In the genomic region with DNA sequence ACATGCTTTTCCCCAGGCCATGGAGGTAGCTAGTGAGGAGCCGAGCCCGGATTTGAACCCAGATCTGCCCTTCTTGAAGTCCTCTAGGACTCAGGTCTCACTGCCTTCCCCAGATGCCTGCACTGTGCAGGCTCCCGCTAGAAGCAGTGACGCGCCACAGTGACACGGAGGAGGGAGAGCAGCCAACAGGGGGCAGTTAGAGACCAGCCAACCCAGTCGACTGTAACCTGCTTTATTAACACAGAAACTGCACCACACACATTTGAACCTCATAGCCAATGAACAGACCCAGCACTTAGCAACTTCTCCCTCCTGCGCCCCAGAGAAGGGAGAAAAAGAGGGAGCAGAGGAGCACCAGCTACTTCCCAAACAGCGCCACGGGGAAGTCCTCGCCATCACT, we compare ENCODE assay signal across 12 cellular contexts. TPM values are rescaled to one million over a fixed set of nuclear protein-coding genes. Genes with fewer than 3 reads are reported as not detected.
A peak's percentile ranks its signal among the peaks of the same experiment; 100 is the strongest.
DNase-seq lines count a peak whose midpoint lies in the region; ATAC-seq and TF ChIP-seq lines count a peak whose summit lies in the region.
"Had no signal": no experiment of that assay in that cellular context is flagged by ENCODE, and none has a peak within 500 bp of the region (broad histone marks: within the 10 kb centered on the region; RNA-seq: fewer than 3 reads in every experiment).

No MANE protein-coding gene starts in this region.

- no peak overlapping the region for H3K14ac ChIP-seq in mesenchymal stem cell (ENCODE audit: low read length in 2 of 2)

- no peak overlapping the region for H3K27ac ChIP-seq in mesenchymal stem cell (ENCODE audit: low read length, poor library complexity, severe bottlenecking)
- H3K27ac ChIP-seq: tibial artery had no signal

- H3K9me3 ChIP-seq in mesenchymal stem cell (ENCODE audit: control insufficient read depth, low read length), result no peaks in the 10 kb centered on the region
- H3K9me3 ChIP-seq: tibial artery had no signal

- no peak overlapping the region for H4K91ac ChIP-seq in mesenchymal stem cell (ENCODE audit: low read length)

- H3K4me2 ChIP-seq in mesenchymal stem cell (ENCODE audit: low read length, poor library complexity, severe bottlenecking), result peak overlapping the region; percentile 17

- H3K36me3 ChIP-seq in mesenchymal stem cell (ENCODE audit: control insufficient read depth in 1 of 2, insufficient read depth in 2 of 2, low read depth in 1 of 2, low read length in 2 of 2), result no peaks in the 10 kb centered on the region

- H2BK5ac ChIP-seq in mesenchymal stem cell (ENCODE audit: low read depth, low read length, poor library complexity, severe bottlenecking), result no peak overlapping the region

- ATAC-seq in natural killer cell treated with Interleukin-12 subunit alpha and Interleukin-12 subunit beta and Interleukin-15 and Interleukin-18, amount 100 ng/mL, for 72 hours, result no peak
- no peak for ATAC-seq in GM21367 (IDR thresholded peaks at IDR 0.05; ENCODE audit: unreplicated experiment)

- peaks cover 20 to 48% of the 10 kb centered on the region in 2 experiments for H3K27me3 ChIP-seq in mesenchymal stem cell (ENCODE audit: control insufficient read depth in 1 of 2, insufficient read depth in 1 of 2, low read length in 2 of 2)
- H3K27me3 ChIP-seq: tibial artery had no signal

- peaks cover 27 to 29% of the 10 kb centered on the region in 2 donors for H3K4me1 Mint-ChIP-seq in natural killer cell treated with Interleukin-12 subunit alpha and Interleukin-12 subunit beta and Interleukin-15 and Interleukin-18, amount 100 ng/mL, for 72 hours (ENCODE audit: low read depth in 2 of 2)

- DNase-seq in DMS 273 (lab: John Stamatoyannopoulos, UW; ENCODE audit: unreplicated experiment), result peak; percentile 40
- DNase-seq in DMS 273 treated with DMSO at 0.1 percent for 48 hours (lab: John Stamatoyannopoulos, UW), result no peak
- DNase-seq in astrocyte of the cerebellum (ENCODE audit: low read depth), result no peak
- DNase-seq in mesenchymal stem cell, result peak; percentile 33
- DNase-seq in NCI-H526 treated with DMSO at 0.1 percent for 48 hours (lab: John Stamatoyannopoulos, UW), result no peak
- DNase-seq in natural killer cell treated with Interleukin-12 subunit alpha and Interleukin-12 subunit beta and Interleukin-15 and Interleukin-18, amount 100 ng/mL, for 72 hours (ENCODE audit: low spot score), result no peak
- DNase-seq: 8988T, activated B cell treated with CpG ODN at 0.5 μM for 24 hours, NCI-H510A treated with DMSO at 0.1 percent for 48 hours, tibial artery had no signal

- H2AFZ ChIP-seq in mesenchymal stem cell (ENCODE audit: low read depth, low read length), result no peak overlapping the region

- H4K8ac ChIP-seq in mesenchymal stem cell (ENCODE audit: low read length), result no peak overlapping the region

- 67% methylated on average over 11 of the region's 11 CpGs for WGBS in mesenchymal stem cell

- no peak overlapping the region for H3K4me3 ChIP-seq in astrocyte of the cerebellum (ENCODE audit: low read depth, low read length)
- H3K4me3 ChIP-seq in mesenchymal stem cell (ENCODE audit: insufficient read depth in 1 of 2, low read depth in 1 of 2, low read length in 2 of 2), result no peak overlapping the region
- H3K4me3 ChIP-seq: tibial artery had no signal

- peak overlapping the region in 1 of 2 donors; percentile 99 for H3K27ac Mint-ChIP-seq in natural killer cell treated with Interleukin-12 subunit alpha and Interleukin-12 subunit beta and Interleukin-15 and Interleukin-18, amount 100 ng/mL, for 72 hours
- H3K27ac Mint-ChIP-seq: activated B cell treated with CpG ODN at 0.5 μM for 24 hours had no signal

- H3K18ac ChIP-seq in mesenchymal stem cell (ENCODE audit: low read depth in 1 of 2, low read length in 2 of 2), result no peak overlapping the region

- no peak overlapping the region for H2BK15ac ChIP-seq in mesenchymal stem cell (ENCODE audit: low read depth, poor library complexity, severe bottlenecking)

- TF ChIP-seq RAD21 in Ishikawa (IDR thresholded peaks at IDR 0.05; ENCODE audit: low read depth), result peak; percentile 40

- no peak overlapping the region for H3K9ac ChIP-seq in mesenchymal stem cell (ENCODE audit: low read length)

- H2AK5ac ChIP-seq in mesenchymal stem cell (ENCODE audit: low read length, severe bottlenecking), result no peak overlapping the region

- no peak for TF ChIP-seq EP300 in Ishikawa (IDR thresholded peaks at IDR 0.05; ENCODE audit: borderline replicate concordance)

- no peaks in the 10 kb centered on the region for H3K27me3 Mint-ChIP-seq in natural killer cell treated with Interleukin-12 subunit alpha and Interleukin-12 subunit beta and Interleukin-15 and Interleukin-18, amount 100 ng/mL, for 72 hours
- H3K27me3 Mint-ChIP-seq: activated B cell treated with CpG ODN at 0.5 μM for 24 hours had no signal

- H3K23ac ChIP-seq in mesenchymal stem cell (ENCODE audit: low read length in 2 of 2), result no peak overlapping the region

- H2BK12ac ChIP-seq in mesenchymal stem cell (ENCODE audit: low read length in 2 of 2), result no peak overlapping the region

- H3K4ac ChIP-seq in mesenchymal stem cell (ENCODE audit: low read depth in 1 of 2, low read length in 2 of 2), result no peak overlapping the region

- H3K4me3 Mint-ChIP-seq in natural killer cell treated with Interleukin-12 subunit alpha and Interleukin-12 subunit beta and Interleukin-15 and Interleukin-18, amount 100 ng/mL, for 72 hours, result no peak overlapping the region
- H3K4me3 Mint-ChIP-seq: activated B cell treated with CpG ODN at 0.5 μM for 24 hours had no signal

- H3K79me1 ChIP-seq in mesenchymal stem cell (replicated peaks; ENCODE audit: low read length, poor library complexity, severe bottlenecking), result no peaks in the 10 kb centered on the region

- H2BK120ac ChIP-seq in mesenchymal stem cell (ENCODE audit: low read depth, low read length), result no peak overlapping the region

- H3K36me3 Mint-ChIP-seq in natural killer cell treated with Interleukin-12 subunit alpha and Interleukin-12 subunit beta and Interleukin-15 and Interleukin-18, amount 100 ng/mL, for 72 hours, result no peaks in the 10 kb centered on the region

- H3K4me1 ChIP-seq in mesenchymal stem cell (ENCODE audit: control insufficient read depth, insufficient read depth, low read depth, low read length), result no peaks in the 10 kb centered on the region
- H3K4me1 ChIP-seq: tibial artery had no signal

- TF ChIP-seq CTCF in astrocyte of the cerebellum (IDR thresholded peaks at IDR 0.05; ENCODE audit: low read depth, low read length, missing control alignments), result peak; percentile 7

- no peaks in the 10 kb centered on the region for H3K9me3 Mint-ChIP-seq in natural killer cell treated with Interleukin-12 subunit alpha and Interleukin-12 subunit beta and Interleukin-15 and Interleukin-18, amount 100 ng/mL, for 72 hours
- H3K9me3 Mint-ChIP-seq: activated B cell treated with CpG ODN at 0.5 μM for 24 hours had no signal

- in situ Hi-C loops in astrocyte of the cerebellum (cut with HindIII; ENCODE audit: low sequenced_read_pairs), result no loop called here

TF ChIP-seq in Ishikawa, 13 proteins besides CTCF, POLR2A, EP300 and RAD21 (continues in another document):
- TF ChIP-seq CREB1 (IDR thresholded peaks at IDR 0.05; ENCODE audit: low read depth), result no peak
- TF ChIP-seq EGR1 (IDR thresholded peaks at IDR 0.05), result no peak
- TF ChIP-seq ZBTB7A (IDR thresholded peaks at IDR 0.05; ENCODE audit: low read depth), result no peak
- no peak for TF ChIP-seq CEBPB (IDR thresholded peaks at IDR 0.05)
- no peak for TF ChIP-seq YY1 (IDR thresholded peaks at IDR 0.05; ENCODE audit: low read depth)
- TF ChIP-seq, protein P1, sequence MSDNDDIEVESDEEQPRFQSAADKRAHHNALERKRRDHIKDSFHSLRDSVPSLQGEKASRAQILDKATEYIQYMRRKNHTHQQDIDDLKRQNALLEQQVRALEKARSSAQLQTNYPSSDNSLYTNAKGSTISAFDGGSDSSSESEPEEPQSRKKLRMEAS (IDR thresholded peaks at IDR 0.05), result no peak
- TF ChIP-seq TAF1 (IDR thresholded peaks at IDR 0.05; ENCODE audit: low read depth), result no peak
- TF ChIP-seq, protein P2, sequence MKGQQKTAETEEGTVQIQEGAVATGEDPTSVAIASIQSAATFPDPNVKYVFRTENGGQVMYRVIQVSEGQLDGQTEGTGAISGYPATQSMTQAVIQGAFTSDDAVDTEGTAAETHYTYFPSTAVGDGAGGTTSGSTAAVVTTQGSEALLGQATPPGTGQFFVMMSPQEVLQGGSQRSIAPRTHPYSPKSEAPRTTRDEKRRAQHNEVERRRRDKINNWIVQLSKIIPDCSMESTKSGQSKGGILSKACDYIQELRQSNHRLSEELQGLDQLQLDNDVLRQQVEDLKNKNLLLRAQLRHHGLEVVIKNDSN (IDR thresholded peaks at IDR 0.05), result no peak

RNA-seq across cellular contexts. Expression of a gene that starts 27.4 kb away (rescaled TPM):
- 1.1 TPM for polyA plus RNA-seq in mesenchymal stem cell (2013, experiment 1 of 2)
- polyA plus RNA-seq in mesenchymal stem cell (2013, experiment 2 of 2), result 1.0 TPM
- 1 to 10 TPM; 3.7 to 6.8 TPM for total RNA-seq in natural killer cell treated with Interleukin-12 subunit alpha and Interleukin-12 subunit beta and Interleukin-15 and Interleukin-18, amount 100 ng/mL, for 72 hours

RNA-seq across cellular contexts. Expression of a gene that starts 27.8 kb away (rescaled TPM):
- 1.3 TPM for polyA plus RNA-seq in mesenchymal stem cell (2013, experiment 1 of 2)
- polyA plus RNA-seq in mesenchymal stem cell (2013, experiment 2 of 2), result 0.93 TPM
- total RNA-seq in natural killer cell treated with Interleukin-12 subunit alpha and Interleukin-12 subunit beta and Interleukin-15 and Interleukin-18, amount 100 ng/mL, for 72 hours, result 1 to 10 TPM; 1.3 to 2.5 TPM

RNA-seq across cellular contexts. Expression of a gene that starts 29.0 kb away (rescaled TPM):
- 17.9 TPM for polyA plus RNA-seq in mesenchymal stem cell (2013, experiment 1 of 2)
- 17.3 TPM for polyA plus RNA-seq in mesenchymal stem cell (2013, experiment 2 of 2)
- 10 to 100 TPM; 44.0 to 60.5 TPM for total RNA-seq in natural killer cell treated with Interleukin-12 subunit alpha and Interleukin-12 subunit beta and Interleukin-15 and Interleukin-18, amount 100 ng/mL, for 72 hours

RNA-seq across cellular contexts. Expression of a gene that starts 35.6 kb away (rescaled TPM):
- 45.2 TPM for polyA plus RNA-seq in mesenchymal stem cell (2013, experiment 1 of 2)
- polyA plus RNA-seq in mesenchymal stem cell (2013, experiment 2 of 2), result 47.7 TPM
- total RNA-seq in natural killer cell treated with Interleukin-12 subunit alpha and Interleukin-12 subunit beta and Interleukin-15 and Interleukin-18, amount 100 ng/mL, for 72 hours, result 10 to 100 TPM; 54.5 to 57.0 TPM

RNA-seq across cellular contexts. Expression of a gene that starts 42.7 kb away (rescaled TPM):
- 9.7 TPM for polyA plus RNA-seq in mesenchymal stem cell (2013, experiment 1 of 2)
- polyA plus RNA-seq in mesenchymal stem cell (2013, experiment 2 of 2), result 8.9 TPM
- total RNA-seq in natural killer cell treated with Interleukin-12 subunit alpha and Interleukin-12 subunit beta and Interleukin-15 and Interleukin-18, amount 100 ng/mL, for 72 hours, result 10 to 100 TPM; 48.4 to 94.8 TPM

Comparison
In these comparisons a context has a peak if more than half of its experiments do, and no peak if none do; other contexts are left out.
1. DNase-seq: peak in DMS 273 (single experiment) and mesenchymal stem cell (single experiment); none in DMS 273 treated with DMSO at 0.1 percent for 48 hours (single experiment), astrocyte of the cerebellum (single experiment), NCI-H526 treated with DMSO at 0.1 percent for 48 hours (single experiment) and natural killer cell treated with Interleukin-12 subunit alpha and Interleukin-12 subunit beta and Interleukin-15 and Interleukin-18, amount 100 ng/mL, for 72 hours (single experiment).